Comparison of ENCODE assay signal across 8 cellular contexts in genomic region chr1:155324717-155325595, GRCh38. TPM values are rescaled to one million over a fixed set of nuclear protein-coding genes. Genes with fewer than 3 reads are reported as not detected.
DNase-seq lines count a peak whose midpoint lies in the region; ATAC-seq and TF ChIP-seq lines count a peak whose summit lies in the region.

No MANE protein-coding gene starts in this region.

- H3K36me3 ChIP-seq in Caco-2 (ENCODE audit: control insufficient read depth, insufficient read depth, low read length): peaks cover 1% of the 10 kb centered on the region; the same call in 1 of the 2 replicates
- peaks cover 18 to 57% of the 10 kb centered on the region in 2 experiments for H3K36me3 ChIP-seq in HEK293 (ENCODE audit: control insufficient read depth in 2 of 2, insufficient read depth in 1 of 2, low read length in 2 of 2)

- peak overlapping the region; percentile 94 for H3K4me3 Mint-ChIP-seq in Caco-2 (ENCODE audit: unreplicated experiment)

- no peaks in the 10 kb centered on the region for H3K27me3 ChIP-seq in Caco-2 (replicated peaks; ENCODE audit: control insufficient read depth, insufficient read depth, low read length)

- intact Hi-C loops in Caco-2 (cut with micrococcal nuclease; ENCODE audit: unreplicated experiment): loop anchor here (10.0 kb wide), 1 partner anchor 270 kb away; no protein-coding TSS in a partner anchor
- intact Hi-C loops in sciatic nerve (cut with DNase I): loop anchor here (5.0 kb wide), 1 partner anchor 53 kb away; the partner anchor contains the start of gene CLK2

- CTCF ChIA-PET in Caco-2 (lab: Charles Lee): interaction anchor here (1.0 to 1.1 kb wide), 2 partner anchors 73 to 74 kb away, joined by 3 to 6 read pairs; no protein-coding TSS in a partner anchor
- CTCF ChIA-PET in HEK293 (lab: Yijun Ruan, JAX): interaction anchor here (0.6 to 8.4 kb wide), 13 partner anchors 14 to 271 kb away, joined by 3 to 77 read pairs (median 3); partner anchors contain the start of gene KRTCAP2

- no peaks in the 10 kb centered on the region for H3K9me3 Mint-ChIP-seq in Caco-2 (ENCODE audit: unreplicated experiment)

- BruUV-seq in Caco-2 (replicated peaks; lab: Mats Ljungman, UMichigan): TSS peak; percentile 25

- peaks cover 77% of the 10 kb centered on the region for H3K36me3 Mint-ChIP-seq in Caco-2 (ENCODE audit: insufficient read depth, unreplicated experiment)

- H3K27me3 Mint-ChIP-seq in Caco-2 (ENCODE audit: insufficient read depth, unreplicated experiment): no peaks in the 10 kb centered on the region

- ATAC-seq in sciatic nerve: no peak
- no peak for ATAC-seq in GM21528 (IDR thresholded peaks at IDR 0.05; ENCODE audit: low FRiP score, unreplicated experiment)
- no peak for ATAC-seq in GM18867 (IDR thresholded peaks at IDR 0.05; ENCODE audit: unreplicated experiment)

- H3K27ac Mint-ChIP-seq in Caco-2 (ENCODE audit: unreplicated experiment): peak overlapping the region; percentile 88

- DNase-seq in Caco-2 (peak; percentile 75 to 76), NCI-H82 (lab: John Stamatoyannopoulos, UW) (peak; percentile 79), astrocyte of the spinal cord (ENCODE audit: low read depth, low spot score) (peak; percentile 28), sciatic nerve (ENCODE audit: low spot score) (peak; percentile 79)

- H3K4me3 ChIP-seq in Caco-2 (ENCODE audit: low read depth, low read length) (peak overlapping the region; percentile 88), HEK293 (ENCODE audit: low read depth, low read length) (peak overlapping the region; percentile 86), astrocyte of the spinal cord (ENCODE audit: low read depth, low read length) (peak overlapping the region; percentile 76), iPS-11a (ENCODE audit: low read depth, low read length) (peak overlapping the region; percentile 83)

- TF ChIP-seq CTCF in Caco-2 (IDR thresholded peaks at IDR 0.05; ENCODE audit: insufficient read depth in 1 of 2, low read depth in 1 of 2, low read length in 1 of 2, severe bottlenecking in 1 of 2, unreplicated experiment in 1 of 2) (peak; percentile 15 to 51), HEK293 (tag by site-specific recombination; IDR thresholded peaks at IDR 0.05) (peak; percentile 94), astrocyte of the spinal cord (IDR thresholded peaks at IDR 0.05; ENCODE audit: low read depth, low read length) (peak; percentile 63)

- H3K4me1 Mint-ChIP-seq in Caco-2 (ENCODE audit: low read depth, unreplicated experiment): peaks cover 14% of the 10 kb centered on the region

- H3K9me3 ChIP-seq in Caco-2: no peaks in the 10 kb centered on the region
- no peaks in the 10 kb centered on the region for H3K9me3 ChIP-seq in HEK293 (ENCODE audit: control insufficient read depth, insufficient read depth, low read depth, low read length)

- H3K4me1 ChIP-seq in Caco-2 (peaks cover 11% of the 10 kb centered on the region), HEK293 (ENCODE audit: control insufficient read depth, insufficient read depth, low read length) (0 out of 2 replicates have a peak, but pooled peaks cover 3% of the 10 kb centered on the region)

- POLR2A ChIA-PET in Caco-2 (lab: Charles Lee): interaction anchor here (1.3 kb wide), 1 partner anchor 52 kb away, joined by 16 read pairs; the partner anchor contains the start of gene CLK2
- POLR2A ChIA-PET in HEK293 (lab: Yijun Ruan, JAX): interaction anchor here (0.6 to 4.4 kb wide), 11 partner anchors 17 to 152 kb away, joined by 3 to 32 read pairs (median 4); partner anchors contain the start of genes CLK2, ENTREP3, FDPS and KRTCAP2

- in situ Hi-C loops in astrocyte of the spinal cord (cut with HindIII; ENCODE audit: low sequenced_read_pairs): no loop called here

- H3K27ac ChIP-seq in HEK293 (ENCODE audit: extremely low read depth, low read depth, low read length): peak overlapping the region; percentile 65

TF ChIP-seq in HEK293, 187 proteins besides CTCF, POLR2A, EP300 and RAD21 (continues in another document):
- TF ChIP-seq ZNF394 (tag by site-specific recombination; IDR thresholded peaks at IDR 0.05; ENCODE audit: borderline replicate concordance) (peak; percentile 38), ZNF580 (tag by site-specific recombination; IDR thresholded peaks at IDR 0.05) (0 out of 2 replicates have a peak, but pooled peaks have one; percentile 63), ZNF398 (tag by site-specific recombination; IDR thresholded peaks at IDR 0.05) (peak; percentile 75), OSR2 (tag by site-specific recombination; IDR thresholded peaks at IDR 0.05) (no peak; the same call in 1 of the 2 replicates), KLF8 (tag by site-specific recombination; IDR thresholded peaks at IDR 0.05) (peak; percentile 35; the same call in 1 of the 2 replicates), BCL6B (tag by site-specific recombination; IDR thresholded peaks at IDR 0.05) (no peak), ZFP69B (tag by site-specific recombination; IDR thresholded peaks at IDR 0.05) (0 out of 2 replicates have a peak, but pooled peaks have one; percentile 35), ZNF341 (tag by site-specific recombination; IDR thresholded peaks at IDR 0.05; ENCODE audit: low read depth) (peak; percentile 97), ZNF148 (tag by site-specific recombination; IDR thresholded peaks at IDR 0.05; ENCODE audit: borderline replicate concordance) (no peak), ZNF335 (tag by site-specific recombination; conservative IDR thresholded peaks at IDR 0.05) (peak; percentile 49), GLIS1 (tag by site-specific recombination; IDR thresholded peaks at IDR 0.05) (peak; percentile 98), ZNF146 (tag by site-specific recombination; IDR thresholded peaks at IDR 0.05) (no peak), ZBTB48 (tag by site-specific recombination; IDR thresholded peaks at IDR 0.05) (peak; percentile 40; the same call in 1 of the 2 replicates), ZNF423 (tag by site-specific recombination; IDR thresholded peaks at IDR 0.05) (peak; percentile 49; the same call in 1 of the 2 replicates), KLF17 (tag by site-specific recombination; IDR thresholded peaks at IDR 0.05) (peak; percentile 18; the same call in 1 of the 2 replicates)

RNA-seq across cellular contexts. Expression of gene RUSC1, which starts 4.3 kb away (rescaled TPM):
- total RNA-seq in Caco-2 (2022): 44.1 and 44.4 TPM in 2 replicates
- 43.3 TPM for total RNA-seq in sciatic nerve

RNA-seq across cellular contexts. Expression of gene FDPS, which starts 16.3 kb away (rescaled TPM):
- 228 and 235 TPM in 2 replicates for total RNA-seq in Caco-2 (2022)
- total RNA-seq in sciatic nerve: 160 TPM

RNA-seq across cellular contexts. Expression of gene PKLR, which starts 23.7 kb away (rescaled TPM):
- total RNA-seq in Caco-2 (2022) (not detected in 2 replicates), sciatic nerve (not detected)

RNA-seq across cellular contexts. Expression of gene HCN3, which starts 47.7 kb away (rescaled TPM):
- total RNA-seq in Caco-2 (2022) (8.0 and 8.8 TPM in 2 replicates), sciatic nerve (8.0 TPM)

RNA-seq across cellular contexts. Expression of gene CLK2, which starts 51.7 kb away (rescaled TPM):
- total RNA-seq in Caco-2 (2022): 56.8 and 57.5 TPM in 2 replicates
- total RNA-seq in sciatic nerve: 57.8 TPM

Comparison
In these comparisons a context has a peak if more than half of its experiments do, and no peak if none do; other contexts are left out.
1. DNase-seq: peak in every context shown above with its lines; median percentile 79 in NCI-H82; 79 in sciatic nerve; 76 in Caco-2; 28 in astrocyte of the spinal cord.
2. CTCF ChIP-seq: peak in every context shown above with its lines; median percentile 94 in HEK293; 63 in astrocyte of the spinal cord; 33 in Caco-2.